1 cellular context compared by ENCODE assay signal in genomic region chr4:148986951-148987350, GRCh38.
TF ChIP-seq lines count a peak whose summit lies in the region.

No MANE protein-coding gene starts in this region.

TF ChIP-seq in endothelial cell of umbilical vein, 7 proteins besides CTCF, POLR2A, EP300 and RAD21 (continued from another document):
- no peak for TF ChIP-seq POLR2AphosphoS5 (IDR thresholded peaks at IDR 0.05; ENCODE audit: insufficient read depth, low read depth, low read length)
